ENCODE assay signal across 11 cellular contexts in genomic region chr1:53593758-53594380, GRCh38.
DNase-seq lines count a peak whose midpoint lies in the region; ATAC-seq, FAIRE-seq and TF ChIP-seq lines count a peak whose summit lies in the region.
"Had no signal": no experiment of that assay in that cellular context is flagged by ENCODE, and none has a peak within 500 bp of the region (broad histone marks: within the 10 kb centered on the region; RNA-seq: fewer than 3 reads in every experiment).

No MANE protein-coding gene starts in this region.

- no peaks in the 10 kb centered on the region for H3K36me3 Mint-ChIP-seq in neural progenitor cell

- H3K27ac ChIP-seq in foreskin keratinocyte (no peak overlapping the region), neural progenitor cell (no peak overlapping the region)

- H4K20me1 ChIP-seq in neural progenitor cell (ENCODE audit: low read depth): no peaks in the 10 kb centered on the region

- no peaks in the 10 kb centered on the region for H3K9me3 Mint-ChIP-seq in neural progenitor cell
- H3K9me3 Mint-ChIP-seq: activated T-cell treated with anti-CD3 and anti-CD28 coated beads, Interleukin-2, amount 50 U/mL, for 72 hours had no signal

- peaks cover under 1% of the 10 kb centered on the region for H3K27me3 ChIP-seq in foreskin keratinocyte
- no peaks in the 10 kb centered on the region for H3K27me3 ChIP-seq in neural progenitor cell

- H3F3A ChIP-seq in neural progenitor cell (ENCODE audit: low read depth): no peaks in the 10 kb centered on the region

- H3K9ac ChIP-seq in neural progenitor cell: no peak overlapping the region

- ATAC-seq in foreskin keratinocyte: peak; percentile 63
- ATAC-seq in HG02798 (IDR thresholded peaks at IDR 0.05; ENCODE audit: poor library complexity, unreplicated experiment): no peak
- no peak for ATAC-seq in HG03095 (IDR thresholded peaks at IDR 0.05; ENCODE audit: unreplicated experiment)
- no peak for ATAC-seq in GM21390 (IDR thresholded peaks at IDR 0.05; ENCODE audit: unreplicated experiment)
- ATAC-seq: activated T-cell treated with anti-CD3 and anti-CD28 coated beads, Interleukin-2, amount 50 U/mL, for 72 hours had no signal

- no peak overlapping the region for H3K27ac Mint-ChIP-seq in neural progenitor cell
- H3K27ac Mint-ChIP-seq: activated T-cell treated with anti-CD3 and anti-CD28 coated beads, Interleukin-2, amount 50 U/mL, for 72 hours had no signal

- H3K27me3 Mint-ChIP-seq in neural progenitor cell (ENCODE audit: insufficient read depth, low read depth): peaks cover 2% of the 10 kb centered on the region

- H2AFZ ChIP-seq in neural progenitor cell (replicated peaks): no peak overlapping the region

- no peaks in the 10 kb centered on the region for H3K9me3 ChIP-seq in neural progenitor cell (ENCODE audit: low read depth)
- H3K9me3 ChIP-seq: HAP-1 had no signal

- H3K4me1 ChIP-seq in foreskin keratinocyte (no peaks in the 10 kb centered on the region), neural progenitor cell (no peaks in the 10 kb centered on the region)

- H3K4me3 Mint-ChIP-seq in neural progenitor cell: no peak overlapping the region
- H3K4me3 Mint-ChIP-seq: activated T-cell treated with anti-CD3 and anti-CD28 coated beads, Interleukin-2, amount 50 U/mL, for 72 hours had no signal

- H3K4me1 Mint-ChIP-seq in neural progenitor cell: peaks cover 21% of the 10 kb centered on the region

- H3K79me2 ChIP-seq in neural progenitor cell (ENCODE audit: low read depth): no peaks in the 10 kb centered on the region

- peak; percentile 67 for DNase-seq in GM12891 (ENCODE audit: insufficient read length, low spot score)
- DNase-seq in NCI-H774 (lab: John Stamatoyannopoulos, UW): peak; percentile 17
- no peak for DNase-seq in foreskin keratinocyte
- DNase-seq in neural progenitor cell (ENCODE audit: low spot score): peak; percentile 87
- DNase-seq in NCI-H345 treated with DMSO at 0.1 percent for 48 hours (lab: John Stamatoyannopoulos, UW; ENCODE audit: unreplicated experiment): no peak
- DNase-seq: SHP77 treated with DMSO at 0.1 percent for 48 hours had no signal

- H3K4me2 ChIP-seq in neural progenitor cell: no peak overlapping the region

- TF ChIP-seq CTCF in foreskin keratinocyte (conservative IDR thresholded peaks at IDR 0.05) (peak; percentile 65), neural progenitor cell (IDR thresholded peaks at IDR 0.05) (peak; percentile 65)

- no peaks in the 10 kb centered on the region for H3K36me3 ChIP-seq in neural progenitor cell
- H3K36me3 ChIP-seq: HAP-1 had no signal

- no peak for FAIRE-seq in GM12891 (lab: Jason Lieb, UNC)

- no peak overlapping the region for H3K4me3 ChIP-seq in neural progenitor cell
- H3K4me3 ChIP-seq: HAP-1 had no signal

- no peak for TF ChIP-seq POLR2A in GM12891 (IDR thresholded peaks at IDR 0.05; ENCODE audit: low read depth, low read length)

TF ChIP-seq in GM12891, 5 proteins besides CTCF, POLR2A, EP300 and RAD21:
- TF ChIP-seq SPI1 (IDR thresholded peaks at IDR 0.05; ENCODE audit: low read depth, low read length) (no peak), PAX5 (IDR thresholded peaks at IDR 0.05; ENCODE audit: insufficient read depth, low read length, severe bottlenecking) (no peak), TAF1 (IDR thresholded peaks at IDR 0.05; ENCODE audit: low read depth, low read length) (no peak), POU2F2 (IDR thresholded peaks at IDR 0.05; ENCODE audit: low read depth, low read length) (no peak), POLR2AphosphoS5 (IDR thresholded peaks at IDR 0.05; ENCODE audit: low read depth, low read length) (no peak)

Comparison
In these comparisons a context has a peak if more than half of its experiments do, and no peak if none do; other contexts are left out.
1. DNase-seq: peak in GM12891 (single experiment), NCI-H774 (single experiment) and neural progenitor cell (single experiment); none in foreskin keratinocyte (0 of 2) and NCI-H345 treated with DMSO at 0.1 percent for 48 hours (single experiment).